In genomic region chr20:10935658-10936057, GRCh38 we compare ENCODE assay signal across 25 cellular contexts.
"Had no signal": no experiment of that assay in that cellular context is flagged by ENCODE, and none has a peak within 500 bp of the region (broad histone marks: within the 10 kb centered on the region; RNA-seq: fewer than 3 reads in every experiment).

No MANE protein-coding gene starts in this region.

- H3K9me3 ChIP-seq: adrenal gland, lower lobe of right lung, mucosa of descending colon, thyroid gland had no signal

- DNase-seq: activated B cell treated with CpG ODN at 0.5 μM for 24 hours; activated CD4-positive, alpha-beta T cell treated with anti-CD3 and anti-CD28 coated beads for 36 hours; activated CD4-positive, alpha-beta T cell treated with anti-CD3 and anti-CD28 coated beads, Interleukin-2, amount 50 U/mL, for 4 hours; activated CD8-positive, alpha-beta memory T cell treated with anti-CD3 and anti-CD28 coated beads for 24 hours; activated CD8-positive, alpha-beta memory T cell treated with anti-CD3 and anti-CD28 coated beads, Interleukin-2, amount 50 U/mL, for 4 hours; activated T-cell treated with anti-CD3 and anti-CD28 coated beads, Interleukin-2, amount 50 U/mL, for 24 hours; adrenal gland; endodermal cell; islet precursor cell; left colon; lower lobe of right lung; mesendoderm; mucosa of descending colon; nephron progenitor cell; nucleus accumbens; posterior cingulate gyrus; spleen; stimulated activated CD4-positive, alpha-beta T cell treated with anti-CD3 and anti-CD28 coated beads, Interleukin-4, amount 100 ng/mL, for 24 hours; stimulated activated naive CD4-positive, alpha-beta T cell treated with Interleukin-2 at 50 U/mL for 16 hours; SW 1271; T-helper 17 cell; thyroid gland had no signal

- H3K4me1 Mint-ChIP-seq: activated B cell treated with CpG ODN at 0.5 μM for 24 hours; activated CD4-positive, alpha-beta T cell treated with anti-CD3 and anti-CD28 coated beads for 36 hours; activated T-helper 17 cell treated with anti-CD3 and anti-CD28 coated beads, Interleukin-2, amount 50 U/mL, for 72 hours; endodermal cell; nephron progenitor cell; T-helper 17 cell had no signal

- H3K36me3 ChIP-seq: adrenal gland, lower lobe of right lung, spleen, thyroid gland had no signal

- H3K27ac ChIP-seq: lower lobe of right lung, thyroid gland had no signal

- H3K27me3 Mint-ChIP-seq: activated B cell treated with CpG ODN at 0.5 μM for 24 hours; activated CD4-positive, alpha-beta T cell treated with anti-CD3 and anti-CD28 coated beads for 36 hours; activated naive CD8-positive, alpha-beta T cell; activated T-cell treated with anti-CD3 and anti-CD28 coated beads, Interleukin-2, amount 50 U/mL, for 24 hours; activated T-helper 17 cell treated with anti-CD3 and anti-CD28 coated beads, Interleukin-2, amount 50 U/mL, for 72 hours; T-helper 17 cell had no signal

- H3K4me3 Mint-ChIP-seq: activated B cell treated with CpG ODN at 0.5 μM for 24 hours; activated CD4-positive, alpha-beta T cell treated with anti-CD3 and anti-CD28 coated beads for 36 hours; activated naive CD8-positive, alpha-beta T cell; activated T-cell treated with anti-CD3 and anti-CD28 coated beads, Interleukin-2, amount 50 U/mL, for 24 hours; activated T-helper 17 cell treated with anti-CD3 and anti-CD28 coated beads, Interleukin-2, amount 50 U/mL, for 72 hours; endodermal cell; nephron progenitor cell; T-helper 17 cell had no signal

- H3K4me3 ChIP-seq: adrenal gland, coronary artery, lower lobe of right lung, mucosa of descending colon, spleen, thyroid gland had no signal

- H3K27me3 ChIP-seq: adrenal gland, spleen, thyroid gland had no signal

- H3K4me1 ChIP-seq: adrenal gland, lower lobe of right lung, thyroid gland had no signal

- H3K36me3 Mint-ChIP-seq: activated naive CD8-positive, alpha-beta T cell had no signal

- H3K27ac Mint-ChIP-seq: activated B cell treated with CpG ODN at 0.5 μM for 24 hours; activated CD4-positive, alpha-beta T cell treated with anti-CD3 and anti-CD28 coated beads for 36 hours; activated naive CD8-positive, alpha-beta T cell; activated T-cell treated with anti-CD3 and anti-CD28 coated beads, Interleukin-2, amount 50 U/mL, for 24 hours; activated T-helper 17 cell treated with anti-CD3 and anti-CD28 coated beads, Interleukin-2, amount 50 U/mL, for 72 hours; endodermal cell; nephron progenitor cell; T-helper 17 cell had no signal

- ATAC-seq: activated CD4-positive, alpha-beta T cell treated with anti-CD3 and anti-CD28 coated beads for 36 hours; activated T-helper 17 cell treated with anti-CD3 and anti-CD28 coated beads, Interleukin-2, amount 50 U/mL, for 72 hours; left colon; lower lobe of right lung; mucosa of descending colon; T-helper 17 cell had no signal

- H3K9me3 Mint-ChIP-seq: activated T-helper 17 cell treated with anti-CD3 and anti-CD28 coated beads, Interleukin-2, amount 50 U/mL, for 72 hours; endodermal cell had no signal
